8 cellular contexts compared by ENCODE assay signal in genomic region chr12:29552324-29552927, GRCh38. TPM values are rescaled to one million over a fixed set of nuclear protein-coding genes. Genes with fewer than 3 reads are reported as not detected.
DNase-seq lines count a peak whose midpoint lies in the region; ATAC-seq and TF ChIP-seq lines count a peak whose summit lies in the region.

No MANE protein-coding gene starts in this region.

- no peak overlapping the region for H3K4me3 ChIP-seq in SJCRH30
- no peak overlapping the region for H3K4me3 ChIP-seq in cardiac muscle cell

- TF ChIP-seq EP300 in Ishikawa (IDR thresholded peaks at IDR 0.05; ENCODE audit: borderline replicate concordance) = no peak

- H3K9me3 ChIP-seq in SJCRH30 (replicated peaks) = 0 out of 2 replicates have a peak, but pooled peaks cover 2% of the 10 kb centered on the region
- no peaks in the 10 kb centered on the region for H3K9me3 ChIP-seq in cardiac muscle cell (ENCODE audit: low read depth)

- H3K27ac ChIP-seq in SJCRH30 (no peak overlapping the region), cardiac muscle cell (no peak overlapping the region)

- peak; percentile 94 for TF ChIP-seq RAD21 in Ishikawa (IDR thresholded peaks at IDR 0.05; ENCODE audit: low read depth)

- peak; percentile 99 for TF ChIP-seq CTCF in cardiac muscle cell (IDR thresholded peaks at IDR 0.05; ENCODE audit: low read depth, low read length)

- ATAC-seq in GM21367 (IDR thresholded peaks at IDR 0.05; ENCODE audit: unreplicated experiment) = peak; percentile 89
- ATAC-seq in HG02970 (IDR thresholded peaks at IDR 0.05; ENCODE audit: low FRiP score, unreplicated experiment) = no peak

- H3K4me1 ChIP-seq in SJCRH30 = peaks cover 9% of the 10 kb centered on the region
- no peaks in the 10 kb centered on the region for H3K4me1 ChIP-seq in cardiac muscle cell (ENCODE audit: low read depth)

- H3K36me3 ChIP-seq in SJCRH30 (peaks cover 29% of the 10 kb centered on the region), cardiac muscle cell (no peaks in the 10 kb centered on the region)

- H3K27me3 ChIP-seq in SJCRH30 = no peaks in the 10 kb centered on the region
- H3K27me3 ChIP-seq in cardiac muscle cell = no peaks in the 10 kb centered on the region

- DNase-seq in DMS 273 (lab: John Stamatoyannopoulos, UW; ENCODE audit: unreplicated experiment) (peak; percentile 67), SJCRH30 (peak; percentile 60 to 79), cardiac muscle cell (ENCODE audit: low read depth in 1 of 2, low spot score in 1 of 2) (peak; percentile 74 to 79), pulmonary artery endothelial cell (ENCODE audit: low read depth, low spot score) (peak; percentile 29)
- peak; percentile 61 for DNase-seq in activated naive CD4-positive, alpha-beta T cell treated with Interleukin-2 at 50 U/mL for 16 hours

TF ChIP-seq in Ishikawa, 13 proteins besides CTCF, POLR2A, EP300 and RAD21:
- no peak for TF ChIP-seq TCF12 (IDR thresholded peaks at IDR 0.05; ENCODE audit: low read depth)
- TF ChIP-seq USF1 (IDR thresholded peaks at IDR 0.05) = no peak
- no peak for TF ChIP-seq CREB1 (IDR thresholded peaks at IDR 0.05; ENCODE audit: low read depth)
- TF ChIP-seq TEAD4 (IDR thresholded peaks at IDR 0.05) = no peak
- TF ChIP-seq, protein P1, sequence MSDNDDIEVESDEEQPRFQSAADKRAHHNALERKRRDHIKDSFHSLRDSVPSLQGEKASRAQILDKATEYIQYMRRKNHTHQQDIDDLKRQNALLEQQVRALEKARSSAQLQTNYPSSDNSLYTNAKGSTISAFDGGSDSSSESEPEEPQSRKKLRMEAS (IDR thresholded peaks at IDR 0.05) = no peak

RNA-seq across cellular contexts. Expression of gene OVCH1, which starts 54.9 kb away (rescaled TPM):
- 0.45 and 0.76 TPM in 2 replicates for total RNA-seq in SJCRH30 (2014; rRNA removed; shearing (Covaris generic))
- 0.07 TPM in 1 of 2 replicates, not detected in the other for total RNA-seq in cardiac muscle cell
- not detected in 2 replicates for polyA plus RNA-seq in cardiac muscle cell
- 0.21 TPM in 1 of 2 replicates, not detected in the other for total RNA-seq in pulmonary artery endothelial cell
